Comparison of ENCODE assay signal across 15 cellular contexts in the genomic region with DNA sequence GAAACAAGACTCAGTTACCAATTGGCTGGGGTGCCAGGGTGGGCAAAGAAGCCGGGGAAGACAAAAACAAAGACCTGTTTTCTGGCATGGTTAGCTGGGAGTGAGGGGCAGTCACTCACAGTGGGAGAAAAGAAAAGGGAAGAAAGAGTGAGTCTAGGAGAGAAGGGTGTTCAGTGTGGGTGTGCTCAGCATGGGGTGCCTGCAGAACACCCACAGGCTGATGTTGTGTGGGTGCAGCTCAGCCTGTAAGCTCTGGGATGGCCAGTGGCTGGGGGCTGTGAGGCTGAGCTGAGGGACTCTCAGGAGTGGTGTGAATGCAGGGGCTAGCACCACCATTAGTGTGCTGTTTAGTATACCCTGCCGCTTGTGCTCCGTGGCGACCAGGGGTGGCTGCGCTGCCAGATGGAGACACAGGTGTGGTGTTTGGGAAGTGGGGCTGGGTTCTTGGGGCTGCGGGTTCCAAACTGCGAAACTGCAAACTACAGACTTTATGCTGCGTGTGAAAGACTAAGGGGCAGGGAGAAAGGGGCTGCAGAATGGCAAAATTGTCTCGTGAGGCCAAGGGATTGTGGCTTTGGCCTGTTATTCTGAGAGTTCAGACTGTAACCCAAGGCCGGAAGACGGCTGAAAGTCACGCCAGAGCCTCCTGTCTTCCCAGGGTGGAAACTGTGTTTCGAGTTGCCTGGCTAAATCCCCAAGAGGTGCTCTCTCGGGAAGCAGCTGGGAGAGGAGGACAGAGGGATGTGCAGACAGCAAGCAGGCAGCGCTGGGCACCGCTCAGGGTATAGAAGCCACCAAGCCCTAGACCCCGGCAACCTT.
DNase-seq lines count a peak whose midpoint lies in the region; ATAC-seq and TF ChIP-seq lines count a peak whose summit lies in the region.
"Had no signal": no experiment of that assay in that cellular context is flagged by ENCODE, and none has a peak within 500 bp of the region (broad histone marks: within the 10 kb centered on the region; RNA-seq: fewer than 3 reads in every experiment).

No MANE protein-coding gene starts in this region.

- H3K14ac ChIP-seq in neuronal stem cell (ENCODE audit: low read length): no peak overlapping the region

- H3K23ac ChIP-seq in neuronal stem cell (ENCODE audit: low read depth, low read length, poor library complexity): no peak overlapping the region

- H3K9me2 ChIP-seq in Karpas-422 (replicated peaks; ENCODE audit: insufficient read depth, low read length): no peaks in the 10 kb centered on the region

- H3K4me1 ChIP-seq in Karpas-422 (ENCODE audit: low read length) (peaks cover 8% of the 10 kb centered on the region), neuronal stem cell (ENCODE audit: control insufficient read depth in 2 of 2, insufficient read depth in 1 of 2, low read depth in 1 of 2, low read length in 2 of 2) (no peaks in the 10 kb centered on the region)

- H3K4me2 ChIP-seq in Karpas-422 (ENCODE audit: low read depth, low read length, poor library complexity, severe bottlenecking) (peak overlapping the region; percentile 2), neuronal stem cell (ENCODE audit: insufficient read depth, low read length, poor library complexity, severe bottlenecking) (no peak overlapping the region)
- H3K4me2 ChIP-seq: BLaER1 treated with 17β-estradiol and CSF1 and Interleukin-3, amounts not matched to agents 10 nM and 100 nM had no signal

- H3K4me1 Mint-ChIP-seq in glutamatergic neuron (ENCODE audit: low read depth, unreplicated experiment): no peaks in the 10 kb centered on the region

- no peak overlapping the region for H4K91ac ChIP-seq in neuronal stem cell (ENCODE audit: low read depth, low read length, poor library complexity)

- no peaks in the 10 kb centered on the region for H3K36me3 Mint-ChIP-seq in glutamatergic neuron (ENCODE audit: unreplicated experiment)

- H2AFZ ChIP-seq in Karpas-422 (ENCODE audit: low read length) (no peak overlapping the region), neuronal stem cell (ENCODE audit: low read length) (no peak overlapping the region)

- H3K36me3 ChIP-seq in Karpas-422 (ENCODE audit: insufficient read depth, low read length) (no peaks in the 10 kb centered on the region), neuronal stem cell (replicated peaks in 1 of 2; ENCODE audit: control insufficient read depth in 2 of 2, insufficient read depth in 2 of 2, low read length in 2 of 2) (no peaks in the 10 kb centered on the region)
- H3K36me3 ChIP-seq: BLaER1 treated with 17β-estradiol and CSF1 and Interleukin-3, amounts not matched to agents 10 nM and 100 nM had no signal

- H3K27me3 ChIP-seq in Karpas-422 (ENCODE audit: low read length): no peaks in the 10 kb centered on the region
- no peaks in the 10 kb centered on the region for H3K27me3 ChIP-seq in neuronal stem cell (ENCODE audit: control insufficient read depth in 3 of 3, insufficient read depth in 3 of 3, low read depth in 1 of 3, low read length in 3 of 3)
- H3K27me3 ChIP-seq: BLaER1 treated with 17β-estradiol and CSF1 and Interleukin-3, amounts not matched to agents 10 nM and 100 nM had no signal

- H3K79me2 ChIP-seq in Karpas-422 (ENCODE audit: low read length): no peaks in the 10 kb centered on the region

- H2BK15ac ChIP-seq in neuronal stem cell (ENCODE audit: low read length): no peak overlapping the region

- no peaks in the 10 kb centered on the region for H3K79me1 ChIP-seq in neuronal stem cell (ENCODE audit: low read depth, low read length)

- H2BK120ac ChIP-seq in neuronal stem cell (ENCODE audit: low read depth, low read length): no peak overlapping the region

- peaks cover 6% of the 10 kb centered on the region for H3K9me3 Mint-ChIP-seq in glutamatergic neuron (ENCODE audit: unreplicated experiment)
- H3K9me3 Mint-ChIP-seq: CD4-positive, alpha-beta T cell had no signal

- H3K27ac ChIP-seq in Karpas-422 (ENCODE audit: low read length) (no peak overlapping the region), neuronal stem cell (replicated peaks; ENCODE audit: low read length) (no peak overlapping the region)
- H3K27ac ChIP-seq: BLaER1 treated with 17β-estradiol and CSF1 and Interleukin-3, amounts not matched to agents 10 nM and 100 nM had no signal

- H3K4me3 ChIP-seq in Karpas-422 (ENCODE audit: low read length) (no peak overlapping the region), neuronal stem cell (ENCODE audit: low read length in 2 of 2) (no peak overlapping the region)
- H3K4me3 ChIP-seq: BLaER1 treated with 17β-estradiol and CSF1 and Interleukin-3, amounts not matched to agents 10 nM and 100 nM; GM12878 had no signal

- peaks cover 6% of the 10 kb centered on the region for H3K27me3 Mint-ChIP-seq in glutamatergic neuron (ENCODE audit: unreplicated experiment)

- H3K9me3 ChIP-seq in Karpas-422 (ENCODE audit: low read length): no peaks in the 10 kb centered on the region
- H3K9me3 ChIP-seq in neuronal stem cell (replicated peaks in 1 of 2; ENCODE audit: control insufficient read depth in 2 of 2, insufficient read depth in 1 of 2, low read depth in 1 of 2, low read length in 2 of 2): no peaks in the 10 kb centered on the region
- H3K9me3 ChIP-seq: BLaER1 treated with 17β-estradiol and CSF1 and Interleukin-3, amounts not matched to agents 10 nM and 100 nM had no signal

- H3K4me3 Mint-ChIP-seq in glutamatergic neuron (ENCODE audit: unreplicated experiment): no peak overlapping the region
- H3K4me3 Mint-ChIP-seq: CD4-positive, alpha-beta T cell had no signal

- peak overlapping the region; percentile 68 for H3K18ac ChIP-seq in neuronal stem cell (ENCODE audit: low read length)

- no peak overlapping the region for H4K8ac ChIP-seq in neuronal stem cell (ENCODE audit: low read depth, low read length)

- no peak overlapping the region for H3K4ac ChIP-seq in neuronal stem cell (ENCODE audit: low read length)

- no peak overlapping the region for H3K9ac ChIP-seq in Karpas-422 (ENCODE audit: low read length)
- peak overlapping the region; percentile 40 for H3K9ac ChIP-seq in neuronal stem cell (ENCODE audit: low read depth, low read length, poor library complexity)
- H3K9ac ChIP-seq: BLaER1 treated with 17β-estradiol and CSF1 and Interleukin-3, amounts not matched to agents 10 nM and 100 nM had no signal

- no peak overlapping the region for H2BK5ac ChIP-seq in neuronal stem cell (ENCODE audit: low read length)

- H3K27ac Mint-ChIP-seq in glutamatergic neuron (ENCODE audit: unreplicated experiment): peak overlapping the region; percentile 12
- H3K27ac Mint-ChIP-seq: CD4-positive, alpha-beta T cell had no signal

- WGBS in neuronal stem cell (ENCODE audit: extremely low coverage in 2 of 2, insufficient read length in 2 of 2, insufficient replicate concordance in 1 of 2), 2 donors: no CpG with 5 or more reads among the region's 17 CpGs

- no peak overlapping the region for H2AK5ac ChIP-seq in neuronal stem cell (ENCODE audit: low read depth, low read length)

- peak; percentile 21 for DNase-seq in activated CD8-positive, alpha-beta memory T cell treated with anti-CD3 and anti-CD28 coated beads for 24 hours
- DNase-seq in activated CD8-positive, alpha-beta memory T cell treated with anti-CD3 and anti-CD28 coated beads, Interleukin-2, amount 50 U/mL, for 4 hours: no peak
- DNase-seq in Karpas-422 (no peak), glutamatergic neuron (no peak), neuronal stem cell (ENCODE audit: low spot score) (no peak), germinal center (ENCODE audit: low spot score) (no peak)
- DNase-seq: 8988T; ACHN; Calu3; CD4-positive, alpha-beta T cell; DMS 273 treated with DMSO at 0.1 percent for 48 hours; HCEC 1CT had no signal

- no peaks in the 10 kb centered on the region for H4K20me1 ChIP-seq in Karpas-422 (ENCODE audit: insufficient read depth, low read depth, low read length)
- H4K20me1 ChIP-seq: BLaER1 treated with 17β-estradiol and CSF1 and Interleukin-3, amounts not matched to agents 10 nM and 100 nM had no signal

- no peak for TF ChIP-seq CTCF in glutamatergic neuron (IDR thresholded peaks at IDR 0.05; ENCODE audit: partially characterized antibody, unreplicated experiment)

- no peak for ATAC-seq in HG02763 (IDR thresholded peaks at IDR 0.05; ENCODE audit: unreplicated experiment)

- no peak overlapping the region for H2BK12ac ChIP-seq in neuronal stem cell (ENCODE audit: low read length)
